Comparison of ENCODE assay signal across 14 cellular contexts in the genomic region with DNA sequence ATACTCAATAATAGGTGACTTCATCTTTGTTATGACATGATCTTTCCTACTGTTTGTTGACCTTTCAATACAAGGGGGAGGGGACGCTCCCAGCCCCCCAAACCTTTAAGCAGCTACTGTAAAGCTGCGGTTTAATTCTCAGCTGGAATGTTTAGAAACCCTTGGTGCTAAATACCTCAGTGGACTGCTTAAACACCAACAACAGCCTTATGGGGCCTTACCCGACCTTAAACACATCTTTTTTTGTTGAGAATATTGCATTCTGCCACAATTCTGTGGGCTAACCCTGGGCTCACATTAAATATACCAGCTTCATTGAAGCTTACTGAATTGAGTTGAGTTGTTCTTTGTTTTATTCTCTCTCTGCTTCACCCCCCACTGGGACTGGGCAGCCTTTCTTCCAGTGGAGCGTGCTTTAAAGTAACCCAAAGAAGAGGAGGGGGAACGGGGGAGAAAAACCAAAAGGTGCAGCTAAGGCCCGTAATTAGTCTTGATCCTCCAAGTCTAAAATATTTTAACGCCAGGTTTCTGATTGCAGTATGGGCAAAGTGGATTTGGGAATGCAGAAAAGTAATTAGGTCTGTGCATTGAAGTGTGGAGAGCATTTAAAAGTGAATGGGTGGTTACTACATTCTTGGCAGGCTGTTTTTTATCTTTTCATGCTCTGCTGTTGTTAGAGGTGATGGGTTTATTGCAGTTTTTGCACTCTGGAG.
DNase-seq lines count a peak whose midpoint lies in the region; ATAC-seq and TF ChIP-seq lines count a peak whose summit lies in the region.
"Had no signal": no experiment of that assay in that cellular context is flagged by ENCODE, and none has a peak within 500 bp of the region (broad histone marks: within the 10 kb centered on the region; RNA-seq: fewer than 3 reads in every experiment).

No MANE protein-coding gene starts in this region.

- no peaks in the 10 kb centered on the region for H3K27me3 ChIP-seq in HAP-1 (ENCODE audit: low read depth)
- H3K27me3 ChIP-seq: dorsolateral prefrontal cortex had no signal

- no peaks in the 10 kb centered on the region for H3K27me3 Mint-ChIP-seq in osteocyte (ENCODE audit: unreplicated experiment)
- H3K27me3 Mint-ChIP-seq: activated naive CD8-positive, alpha-beta T cell treated with anti-CD3 and anti-CD28 coated beads, Interleukin-2, amount 10 ng/mL, durations not matched to agents 7 days and 5 days had no signal

- H3K27ac Mint-ChIP-seq in osteocyte (ENCODE audit: unreplicated experiment), result peak overlapping the region; percentile 40
- H3K27ac Mint-ChIP-seq: activated naive CD8-positive, alpha-beta T cell treated with anti-CD3 and anti-CD28 coated beads, Interleukin-2, amount 10 ng/mL, durations not matched to agents 7 days and 5 days; type B pancreatic cell had no signal

- H3K4me3 ChIP-seq in HAP-1, result no peak overlapping the region
- H3K4me3 ChIP-seq: dorsolateral prefrontal cortex had no signal

- no peak overlapping the region for H3K4me3 Mint-ChIP-seq in osteocyte (ENCODE audit: unreplicated experiment)
- H3K4me3 Mint-ChIP-seq: activated naive CD8-positive, alpha-beta T cell treated with anti-CD3 and anti-CD28 coated beads, Interleukin-2, amount 10 ng/mL, durations not matched to agents 7 days and 5 days; type B pancreatic cell had no signal

- H3K4me1 Mint-ChIP-seq in osteocyte (ENCODE audit: unreplicated experiment), result peaks cover 34% of the 10 kb centered on the region
- H3K4me1 Mint-ChIP-seq: activated naive CD8-positive, alpha-beta T cell treated with anti-CD3 and anti-CD28 coated beads, Interleukin-2, amount 10 ng/mL, durations not matched to agents 7 days and 5 days had no signal

- no peaks in the 10 kb centered on the region for H3K9me3 Mint-ChIP-seq in osteocyte (ENCODE audit: unreplicated experiment)
- H3K9me3 Mint-ChIP-seq: activated naive CD8-positive, alpha-beta T cell treated with anti-CD3 and anti-CD28 coated beads, Interleukin-2, amount 10 ng/mL, durations not matched to agents 7 days and 5 days; type B pancreatic cell had no signal

- no peak for ATAC-seq in GM18519 (IDR thresholded peaks at IDR 0.05; ENCODE audit: low FRiP score, unreplicated experiment)
- ATAC-seq: left cardiac atrium had no signal

- H3K36me3 Mint-ChIP-seq in osteocyte (ENCODE audit: unreplicated experiment), result no peaks in the 10 kb centered on the region
- H3K36me3 Mint-ChIP-seq: activated naive CD8-positive, alpha-beta T cell treated with anti-CD3 and anti-CD28 coated beads, Interleukin-2, amount 10 ng/mL, durations not matched to agents 7 days and 5 days; type B pancreatic cell had no signal

- no peaks in the 10 kb centered on the region for H3K9me3 ChIP-seq in HAP-1

- DNase-seq in HAP-1 (ENCODE audit: low spot score in 2 of 2) (peak; percentile 70 to 93), NCI-H446 treated with DMSO at 0.1 percent for 48 hours (lab: John Stamatoyannopoulos, UW) (peak; percentile 93), glomerular visceral epithelial cell (ENCODE audit: extremely low spot score) (peak; percentile 93), osteocyte (ENCODE audit: extremely low spot score, unreplicated experiment) (no peak), NCI-H2029 treated with DMSO at 0.1 percent for 48 hours (lab: John Stamatoyannopoulos, UW) (no peak), mesenteric fat pad (ENCODE audit: low spot score) (no peak), activated T-cell treated with anti-CD3 and anti-CD28 coated beads for 4 hours (no peak)
- DNase-seq: activated CD8-positive, alpha-beta memory T cell treated with anti-CD3 and anti-CD28 coated beads, Interleukin-2, amount 50 U/mL, for 4 hours; activated naive CD8-positive, alpha-beta T cell treated with anti-CD3 and anti-CD28 coated beads, Interleukin-2, amount 10 ng/mL, durations not matched to agents 7 days and 5 days; dorsolateral prefrontal cortex; foreskin fibroblast; left cardiac atrium had no signal

- TF ChIP-seq CTCF in osteocyte (IDR thresholded peaks at IDR 0.05), result no peak

- peaks cover 25% of the 10 kb centered on the region for H3K4me1 ChIP-seq in HAP-1

- H3K36me3 ChIP-seq in HAP-1 (replicated peaks), result no peaks in the 10 kb centered on the region

- in situ Hi-C loops in HAP-1 (cut with MboI; ENCODE audit: low sequenced_read_pairs), result no loop called here

Comparison
In these comparisons a context has a peak if more than half of its experiments do, and no peak if none do; other contexts are left out.
1. DNase-seq: peak in HAP-1 (2 of 2), NCI-H446 treated with DMSO at 0.1 percent for 48 hours (single experiment) and glomerular visceral epithelial cell (single experiment); none in osteocyte (single experiment), NCI-H2029 treated with DMSO at 0.1 percent for 48 hours (single experiment), mesenteric fat pad (single experiment) and activated T-cell treated with anti-CD3 and anti-CD28 coated beads for 4 hours (single experiment).